14 cellular contexts compared by ENCODE assay signal in genomic region chr7:135188298-135188984, GRCh38. TPM values are rescaled to one million over a fixed set of nuclear protein-coding genes. Genes with fewer than 3 reads are reported as not detected.
A peak's percentile ranks its signal among the peaks of the same experiment; 100 is the strongest.
DNase-seq lines count a peak whose midpoint lies in the region; ATAC-seq and TF ChIP-seq lines count a peak whose summit lies in the region.
"Had no signal": no experiment of that assay in that cellular context is flagged by ENCODE, and none has a peak within 500 bp of the region (broad histone marks: within the 10 kb centered on the region; RNA-seq: fewer than 3 reads in every experiment).

No MANE protein-coding gene starts in this region.

- no peaks in the 10 kb centered on the region for H3K4me1 Mint-ChIP-seq in activated CD4-positive, alpha-beta T cell treated with anti-CD3 and anti-CD28 coated beads for 36 hours
- H3K4me1 Mint-ChIP-seq in Caco-2 (ENCODE audit: low read depth, unreplicated experiment), result no peaks in the 10 kb centered on the region
- H3K4me1 Mint-ChIP-seq: CD8-positive, alpha-beta memory T cell; WTC11 had no signal

- H3K27me3 ChIP-seq in layer of hippocampus (ENCODE audit: control insufficient read depth, insufficient read depth, low read length), result no peaks in the 10 kb centered on the region
- no peaks in the 10 kb centered on the region for H3K27me3 ChIP-seq in Karpas-422 (ENCODE audit: low read length)
- H3K27me3 ChIP-seq in Caco-2 (replicated peaks; ENCODE audit: control insufficient read depth, insufficient read depth, low read length), result no peaks in the 10 kb centered on the region
- H3K27me3 ChIP-seq: left lung had no signal

- DNase-seq in activated CD4-positive, alpha-beta T cell treated with anti-CD3 and anti-CD28 coated beads for 36 hours, result no peak
- DNase-seq in Karpas-422 (no peak), Caco-2 (no peak)
- DNase-seq: activated gamma-delta T cell, left lung, psoas muscle had no signal

- peaks cover 53% of the 10 kb centered on the region for H3K36me3 Mint-ChIP-seq in activated CD4-positive, alpha-beta T cell treated with anti-CD3 and anti-CD28 coated beads for 36 hours (ENCODE audit: low read depth)
- peaks cover 11% of the 10 kb centered on the region for H3K36me3 Mint-ChIP-seq in Caco-2 (ENCODE audit: insufficient read depth, unreplicated experiment)

- H3K79me2 ChIP-seq in Karpas-422 (ENCODE audit: low read length), result no peaks in the 10 kb centered on the region

- no peaks in the 10 kb centered on the region for H4K20me1 ChIP-seq in Karpas-422 (ENCODE audit: insufficient read depth, low read depth, low read length)

- no peak overlapping the region for H3K4me3 ChIP-seq in Karpas-422 (ENCODE audit: low read length)
- H3K4me3 ChIP-seq in Caco-2 (ENCODE audit: low read depth, low read length), result no peak overlapping the region
- H3K4me3 ChIP-seq: left lung, psoas muscle had no signal

- intact Hi-C loops in activated CD4-positive, alpha-beta T cell treated with anti-CD3 and anti-CD28 coated beads for 36 hours (cut with DNase I, micrococcal nuclease), result no loop called here
- intact Hi-C loops in Caco-2 (cut with micrococcal nuclease; ENCODE audit: unreplicated experiment), result no loop called here

- no peak overlapping the region for H2AFZ ChIP-seq in Karpas-422 (ENCODE audit: low read length)

- CTCF ChIA-PET in activated CD4-positive, alpha-beta T cell treated with anti-CD3 and anti-CD28 coated beads for 36 hours (lab: Charles Lee), result interaction anchor here (0.6 to 0.7 kb wide), 2 partner anchors 20 to 493 kb away, joined by 3 to 5 read pairs; no protein-coding TSS in a partner anchor
- CTCF ChIA-PET in Caco-2 (lab: Charles Lee), result no interaction called here

- H3K4me3 Mint-ChIP-seq in activated CD4-positive, alpha-beta T cell treated with anti-CD3 and anti-CD28 coated beads for 36 hours, result no peak overlapping the region
- H3K4me3 Mint-ChIP-seq in Caco-2 (ENCODE audit: unreplicated experiment), result no peak overlapping the region
- H3K4me3 Mint-ChIP-seq: CD8-positive, alpha-beta memory T cell; WTC11 had no signal

- no peaks in the 10 kb centered on the region for H3K9me2 ChIP-seq in Karpas-422 (replicated peaks; ENCODE audit: insufficient read depth, low read length)

- H3K27ac Mint-ChIP-seq in activated CD4-positive, alpha-beta T cell treated with anti-CD3 and anti-CD28 coated beads for 36 hours, result no peak overlapping the region
- H3K27ac Mint-ChIP-seq in Caco-2 (ENCODE audit: unreplicated experiment), result no peak overlapping the region
- H3K27ac Mint-ChIP-seq: CD8-positive, alpha-beta memory T cell; WTC11 had no signal

- no TSS peak for BruUV-seq in Caco-2 (replicated peaks; lab: Mats Ljungman, UMichigan)

- H3K9me3 ChIP-seq in Karpas-422 (ENCODE audit: low read length) (no peaks in the 10 kb centered on the region), Caco-2 (no peaks in the 10 kb centered on the region)
- H3K9me3 ChIP-seq: psoas muscle had no signal

- H3K4me1 ChIP-seq in Karpas-422 (ENCODE audit: low read length), result peaks cover 11% of the 10 kb centered on the region
- H3K4me1 ChIP-seq in Caco-2, result no peaks in the 10 kb centered on the region
- H3K4me1 ChIP-seq: left lung had no signal

- peaks cover 11% of the 10 kb centered on the region for H3K36me3 ChIP-seq in Karpas-422 (ENCODE audit: insufficient read depth, low read length)
- peaks cover 2% of the 10 kb centered on the region; the same call in 1 of the 2 replicates for H3K36me3 ChIP-seq in Caco-2 (ENCODE audit: control insufficient read depth, insufficient read depth, low read length)

- H3K27me3 Mint-ChIP-seq in activated CD4-positive, alpha-beta T cell treated with anti-CD3 and anti-CD28 coated beads for 36 hours, result no peaks in the 10 kb centered on the region
- H3K27me3 Mint-ChIP-seq in Caco-2 (ENCODE audit: insufficient read depth, unreplicated experiment), result no peaks in the 10 kb centered on the region

- peaks cover 5% of the 10 kb centered on the region for H3K9me3 Mint-ChIP-seq in activated CD4-positive, alpha-beta T cell treated with anti-CD3 and anti-CD28 coated beads for 36 hours (ENCODE audit: low read depth)
- H3K9me3 Mint-ChIP-seq in Caco-2 (ENCODE audit: unreplicated experiment), result peaks cover 9% of the 10 kb centered on the region

- no peak overlapping the region for H3K4me2 ChIP-seq in Karpas-422 (ENCODE audit: low read depth, low read length, poor library complexity, severe bottlenecking)

- POLR2A ChIA-PET in activated CD4-positive, alpha-beta T cell treated with anti-CD3 and anti-CD28 coated beads for 36 hours (lab: Charles Lee), result no interaction called here
- POLR2A ChIA-PET in Caco-2 (lab: Charles Lee), result no interaction called here

- H3K27ac ChIP-seq in layer of hippocampus (ENCODE audit: low read depth, low read length) (peak overlapping the region; percentile 71), Karpas-422 (ENCODE audit: low read length) (no peak overlapping the region)
- H3K27ac ChIP-seq: left lung, psoas muscle had no signal

- ATAC-seq in GM18517 (IDR thresholded peaks at IDR 0.05; ENCODE audit: unreplicated experiment), result peak; percentile 51
- ATAC-seq in GM21423 (IDR thresholded peaks at IDR 0.05; ENCODE audit: unreplicated experiment), result peak; percentile 42
- ATAC-seq in HG03196 (IDR thresholded peaks at IDR 0.05; ENCODE audit: unreplicated experiment), result peak; percentile 47
- ATAC-seq in SK-N-SH treated with all-trans-retinoic acid at 6 μM for 48 hours, result no peak
- ATAC-seq in activated CD4-positive, alpha-beta T cell treated with anti-CD3 and anti-CD28 coated beads for 36 hours, result no peak
- ATAC-seq: left lung, WTC11 had no signal

- no peak overlapping the region for H3K9ac ChIP-seq in Karpas-422 (ENCODE audit: low read length)

- no peak for TF ChIP-seq CTCF in Caco-2 (IDR thresholded peaks at IDR 0.05; ENCODE audit: insufficient read depth in 1 of 2, low read depth in 1 of 2, low read length in 1 of 2, severe bottlenecking in 1 of 2, unreplicated experiment in 1 of 2)

TF ChIP-seq in SK-N-SH treated with all-trans-retinoic acid at 6 μM for 48 hours, 23 proteins besides CTCF, POLR2A, EP300 and RAD21 (continues in another document):
- TF ChIP-seq ESRRG (CRISPR knock-in tag; IDR thresholded peaks at IDR 0.05) (no peak), PATZ1 (CRISPR knock-in tag; IDR thresholded peaks at IDR 0.05; ENCODE audit: borderline replicate concordance) (no peak), RARB (CRISPR knock-in tag; IDR thresholded peaks at IDR 0.05) (no peak), ZNF565 (CRISPR knock-in tag; conservative IDR thresholded peaks at IDR 0.05; ENCODE audit: low read depth) (no peak), ZFP30 (CRISPR knock-in tag; IDR thresholded peaks at IDR 0.05) (no peak), ARNTL (CRISPR knock-in tag; IDR thresholded peaks at IDR 0.05; ENCODE audit: borderline replicate concordance, low read depth) (no peak), ZFP3 (CRISPR knock-in tag; IDR thresholded peaks at IDR 0.05) (no peak), CREB5 (CRISPR knock-in tag; IDR thresholded peaks at IDR 0.05; ENCODE audit: low read depth) (no peak), ZNF8 (CRISPR knock-in tag; IDR thresholded peaks at IDR 0.05) (no peak)

RNA-seq across cellular contexts. Expression of gene CYREN, which starts 17.9 kb away (rescaled TPM):
- total RNA-seq in activated CD4-positive, alpha-beta T cell treated with anti-CD3 and anti-CD28 coated beads for 36 hours, result 10 to 100 TPM; 32.6 to 40.5 TPM
- total RNA-seq in Karpas-422 (2014; rRNA removed; shearing (Covaris generic); ENCODE audit: low replicate concordance), result 33.1 and 67.1 TPM in 2 replicates
- 60.9 and 62.6 TPM in 2 replicates for total RNA-seq in Caco-2 (2022)

RNA-seq across cellular contexts. Expression of gene WDR91, which starts 22.9 kb away (rescaled TPM):
- 10 to 100 TPM; 11.8 to 12.0 TPM for total RNA-seq in activated CD4-positive, alpha-beta T cell treated with anti-CD3 and anti-CD28 coated beads for 36 hours
- 7.8 and 11.5 TPM in 2 replicates for total RNA-seq in Karpas-422 (2014; rRNA removed; shearing (Covaris generic); ENCODE audit: low replicate concordance)
- total RNA-seq in Caco-2 (2022), result 11.5 and 12.6 TPM in 2 replicates

RNA-seq across cellular contexts. Expression of gene TMEM140, which starts 40.6 kb away (rescaled TPM):
- 10 to 100 TPM; 10.8 to 12.1 TPM for total RNA-seq in activated CD4-positive, alpha-beta T cell treated with anti-CD3 and anti-CD28 coated beads for 36 hours
- 0.86 and 2.8 TPM in 2 replicates for total RNA-seq in Karpas-422 (2014; rRNA removed; shearing (Covaris generic); ENCODE audit: low replicate concordance)
- total RNA-seq in Caco-2 (2022), result 3.8 and 6.1 TPM in 2 replicates
- total RNA-seq: WTC11 had no signal

RNA-seq across cellular contexts. Expression of gene STRA8, which starts 45.2 kb away (rescaled TPM):
- not detected for total RNA-seq in activated CD4-positive, alpha-beta T cell treated with anti-CD3 and anti-CD28 coated beads for 36 hours
- total RNA-seq in Karpas-422 (2014; rRNA removed; shearing (Covaris generic); ENCODE audit: low replicate concordance), result not detected in 2 replicates
- not detected in 2 replicates for total RNA-seq in Caco-2 (2022)
- total RNA-seq: CD8-positive, alpha-beta memory T cell; fibroblast of villous mesenchyme; left lung; psoas muscle; WTC11 had no signal

Comparison
In these comparisons a context has a peak if more than half of its experiments do, and no peak if none do; other contexts are left out.
1. ATAC-seq: peak in GM18517 (single experiment), GM21423 (single experiment) and HG03196 (single experiment); none in SK-N-SH treated with all-trans-retinoic acid at 6 μM for 48 hours (single experiment) and activated CD4-positive, alpha-beta T cell treated with anti-CD3 and anti-CD28 coated beads for 36 hours (single experiment).